31 cellular contexts compared by ENCODE assay signal in genomic region chr5:163964650-163965049, GRCh38.
DNase-seq lines count a peak whose midpoint lies in the region; ATAC-seq, FAIRE-seq and TF ChIP-seq lines count a peak whose summit lies in the region.
"Had no signal": no experiment of that assay in that cellular context is flagged by ENCODE, and none has a peak within 500 bp of the region (broad histone marks: within the 10 kb centered on the region; RNA-seq: fewer than 3 reads in every experiment).

No MANE protein-coding gene starts in this region.

- H3K27me3 Mint-ChIP-seq in stimulated activated memory B cell treated with anti-CD40 and anti-IgM and Interleukin-4, amounts not matched to agents 10 μg/mL and 1 μg/mL and 100 μg/mL, for 72 hours = no peaks in the 10 kb centered on the region
- H3K27me3 Mint-ChIP-seq: activated naive CD8-positive, alpha-beta T cell treated with anti-CD3 and anti-CD28 coated beads for 36 hours; activated T-helper 17 cell treated with anti-CD3 and anti-CD28 coated beads, Interleukin-2, amount 50 U/mL, for 72 hours; B cell had no signal

- no peaks in the 10 kb centered on the region for H4K20me1 ChIP-seq in K562 (replicated peaks; ENCODE audit: control insufficient read depth, insufficient read depth, low read length)

- no peak overlapping the region for H3K27ac Mint-ChIP-seq in stimulated activated memory B cell treated with anti-CD40 and anti-IgM and Interleukin-4, amounts not matched to agents 10 μg/mL and 1 μg/mL and 100 μg/mL, for 72 hours
- H3K27ac Mint-ChIP-seq: activated naive CD8-positive, alpha-beta T cell treated with anti-CD3 and anti-CD28 coated beads for 36 hours; activated T-helper 17 cell treated with anti-CD3 and anti-CD28 coated beads, Interleukin-2, amount 50 U/mL, for 72 hours; B cell; immature natural killer cell had no signal

- H3K9me3 Mint-ChIP-seq in stimulated activated memory B cell treated with anti-CD40 and anti-IgM and Interleukin-4, amounts not matched to agents 10 μg/mL and 1 μg/mL and 100 μg/mL, for 72 hours = no peaks in the 10 kb centered on the region
- H3K9me3 Mint-ChIP-seq: activated naive CD8-positive, alpha-beta T cell treated with anti-CD3 and anti-CD28 coated beads for 36 hours; immature natural killer cell; neural crest cell had no signal

- no peaks in the 10 kb centered on the region for H3K79me2 ChIP-seq in K562 (ENCODE audit: control insufficient read depth, insufficient read depth, low read length)

- CTCF ChIA-PET in K562 (lab: Yijun Ruan, JAX; ENCODE audit: low intra/inter-chr PET ratio) = no interaction called here

- peaks cover 6% of the 10 kb centered on the region for H3K4me1 Mint-ChIP-seq in stimulated activated memory B cell treated with anti-CD40 and anti-IgM and Interleukin-4, amounts not matched to agents 10 μg/mL and 1 μg/mL and 100 μg/mL, for 72 hours
- H3K4me1 Mint-ChIP-seq: activated naive CD8-positive, alpha-beta T cell treated with anti-CD3 and anti-CD28 coated beads for 36 hours; activated T-helper 17 cell treated with anti-CD3 and anti-CD28 coated beads, Interleukin-2, amount 50 U/mL, for 72 hours; B cell; neural crest cell had no signal

- H3K36me3 ChIP-seq in cardiac muscle cell (no peaks in the 10 kb centered on the region), K562 (ENCODE audit: control insufficient read depth, insufficient read depth, low read length) (no peaks in the 10 kb centered on the region), ascending aorta (no peaks in the 10 kb centered on the region)
- H3K36me3 ChIP-seq: gastrocnemius medialis, Peyer's patch, prostate gland, upper lobe of left lung had no signal

- intact Hi-C loops in Right ventricle myocardium superior (cut with DNase I) (no loop called here), K562 (cut with micrococcal nuclease) (no loop called here), ascending aorta (cut with DNase I) (no loop called here)

- no peak for TF ChIP-seq RAD21 in K562 (CRISPR knock-in tag; conservative IDR thresholded peaks at IDR 0.05 in 1 of 2, IDR thresholded peaks at IDR 0.05 in 1 of 2)

- 1% methylated on average over 3 of the region's 3 CpGs for WGBS in K562 (ENCODE audit: insufficient coverage, low coverage, missing lambda C conversion rate)

- peak; percentile 11 to 13 for DNase-seq in cardiac muscle cell (ENCODE audit: low read depth in 1 of 2, low spot score in 1 of 2)
- no peak for DNase-seq in Right ventricle myocardium superior
- DNase-seq in K562 (ENCODE audit: extremely low read depth in 1 of 4, low spot score in 3 of 4) = peak in 1 of 4 experiments; percentile 43
- peak; percentile 26 to 73 for DNase-seq in lung microvascular endothelial cell (ENCODE audit: low read depth in 2 of 2)
- DNase-seq in ascending aorta (ENCODE audit: low spot score in 2 of 2) = no peak
- DNase-seq: activated CD4-positive, alpha-beta T cell treated with anti-CD3 and anti-CD28 coated beads, Interleukin-2, amount 50 U/mL, for 48 hours; activated CD8-positive, alpha-beta memory T cell treated with anti-CD3 and anti-CD28 coated beads, Interleukin-2, amount 50 U/mL, for 4 hours; activated naive CD8-positive, alpha-beta T cell treated with anti-CD3 and anti-CD28 coated beads for 36 hours; body of pancreas; DMS79 treated with DMSO at 0.1 percent for 48 hours; effector CD4-positive, alpha-beta T cell; erythroblast; gastrocnemius medialis; hippocampal formation; immature natural killer cell; Kasumi-1; NCI-H1105; NCI-H2029 treated with DMSO at 0.1 percent for 48 hours; NCI-H446 treated with DMSO at 0.1 percent for 48 hours; NK-92 treated with Interleukin-12 subunit alpha and Interleukin-12 subunit beta, amount 100 ng/mL, for 24 hours; Peyer's patch; upper lobe of left lung had no signal

- POLR2A ChIA-PET in K562 (lab: Yijun Ruan, JAX) = no interaction called here

- H3K27ac ChIP-seq in cardiac muscle cell (peak overlapping the region; percentile 52), K562 (ENCODE audit: extremely low read depth, low read depth, low read length) (no peak overlapping the region), ascending aorta (no peak overlapping the region)
- H3K27ac ChIP-seq: body of pancreas, gastrocnemius medialis, Peyer's patch, prostate gland, upper lobe of left lung had no signal

- H3K4me1 ChIP-seq in cardiac muscle cell (ENCODE audit: low read depth) (peaks cover 12% of the 10 kb centered on the region), K562 (replicated peaks in 1 of 2; ENCODE audit: control insufficient read depth in 2 of 2, insufficient read depth in 2 of 2, low read length in 2 of 2) (no peaks in the 10 kb centered on the region), ascending aorta (no peaks in the 10 kb centered on the region)
- H3K4me1 ChIP-seq: body of pancreas, gastrocnemius medialis, Peyer's patch, prostate gland, upper lobe of left lung had no signal

- no peak for TF ChIP-seq CTCF in cardiac muscle cell (IDR thresholded peaks at IDR 0.05; ENCODE audit: low read depth, low read length)
- no peak for TF ChIP-seq CTCF in K562 (IDR thresholded peaks at IDR 0.05 in 2 of 3, conservative IDR thresholded peaks at IDR 0.05 in 1 of 3; ENCODE audit: insufficient read depth in 2 of 3, low read depth in 1 of 3, low read length in 3 of 3)
- TF ChIP-seq CTCF in ascending aorta (IDR thresholded peaks at IDR 0.05) = no peak

- H3K9me1 ChIP-seq in K562 (ENCODE audit: control insufficient read depth, insufficient read depth, low read length) = no peaks in the 10 kb centered on the region

- H3K9me3 ChIP-seq in cardiac muscle cell (ENCODE audit: low read depth) (no peaks in the 10 kb centered on the region), K562 (replicated peaks; ENCODE audit: control insufficient read depth, insufficient read depth, low read depth, low read length) (no peaks in the 10 kb centered on the region), ascending aorta (no peaks in the 10 kb centered on the region)
- H3K9me3 ChIP-seq: body of pancreas, gastrocnemius medialis, Peyer's patch, prostate gland, upper lobe of left lung had no signal

- H3K27me3 ChIP-seq in cardiac muscle cell = no peaks in the 10 kb centered on the region
- H3K27me3 ChIP-seq in K562 (ENCODE audit: control insufficient read depth in 2 of 2, insufficient read depth in 2 of 2, low read length in 2 of 2) = no peaks in the 10 kb centered on the region
- H3K27me3 ChIP-seq in ascending aorta = no peaks in the 10 kb centered on the region
- H3K27me3 ChIP-seq: body of pancreas, gastrocnemius medialis, Peyer's patch, upper lobe of left lung had no signal

- no TSS peak for BruUV-seq in K562 (replicated peaks; lab: Mats Ljungman, UMichigan)

- FAIRE-seq in K562 (lab: Jason Lieb, UNC) = no peak
- FAIRE-seq: H54, HTR-8/SVneo had no signal

- no peak overlapping the region for H3K4me3 ChIP-seq in cardiac muscle cell
- no peak overlapping the region for H3K4me3 ChIP-seq in K562
- H3K4me3 ChIP-seq in ascending aorta = no peak overlapping the region
- H3K4me3 ChIP-seq: body of pancreas, gastrocnemius medialis, Peyer's patch, prostate gland, upper lobe of left lung had no signal

- TF ChIP-seq POLR2A in K562 (conservative IDR thresholded peaks at IDR 0.05) = no peak

- H3K4me3 Mint-ChIP-seq in stimulated activated memory B cell treated with anti-CD40 and anti-IgM and Interleukin-4, amounts not matched to agents 10 μg/mL and 1 μg/mL and 100 μg/mL, for 72 hours = no peak overlapping the region
- H3K4me3 Mint-ChIP-seq: activated naive CD8-positive, alpha-beta T cell treated with anti-CD3 and anti-CD28 coated beads for 36 hours; activated T-helper 17 cell treated with anti-CD3 and anti-CD28 coated beads, Interleukin-2, amount 50 U/mL, for 72 hours; B cell; immature natural killer cell; neural crest cell had no signal

- TF ChIP-seq EP300 in K562 (IDR thresholded peaks at IDR 0.05; ENCODE audit: low read length) = no peak

- in situ Hi-C loops in K562 (cut with MboI) = no loop called here

- no peak overlapping the region for H3K4me2 ChIP-seq in K562 (ENCODE audit: insufficient read depth, low read length)

- ATAC-seq in Right ventricle myocardium superior (ENCODE audit: poor library complexity) = no peak
- no peak for ATAC-seq in K562
- ATAC-seq in HG02678 (IDR thresholded peaks at IDR 0.05; ENCODE audit: unreplicated experiment) = no peak
- no peak for ATAC-seq in GM19351 (IDR thresholded peaks at IDR 0.05; ENCODE audit: unreplicated experiment)
- no peak for ATAC-seq in stimulated activated memory B cell treated with anti-CD40 and anti-IgM and Interleukin-4, amounts not matched to agents 10 μg/mL and 1 μg/mL and 100 μg/mL, for 72 hours
- ATAC-seq: activated T-helper 17 cell treated with anti-CD3 and anti-CD28 coated beads, Interleukin-2, amount 50 U/mL, for 72 hours; body of pancreas; gastrocnemius medialis had no signal

- no peak overlapping the region for H3K9ac ChIP-seq in K562 (ENCODE audit: insufficient read depth in 1 of 2, low read depth in 2 of 2, low read length in 2 of 2)

- no peak overlapping the region for H2AFZ ChIP-seq in K562 (ENCODE audit: low read depth, low read length)

- no peaks in the 10 kb centered on the region for H3K36me3 Mint-ChIP-seq in stimulated activated memory B cell treated with anti-CD40 and anti-IgM and Interleukin-4, amounts not matched to agents 10 μg/mL and 1 μg/mL and 100 μg/mL, for 72 hours
- H3K36me3 Mint-ChIP-seq: activated naive CD8-positive, alpha-beta T cell treated with anti-CD3 and anti-CD28 coated beads for 36 hours; immature natural killer cell had no signal

TF ChIP-seq in K562, 482 proteins besides CTCF, POLR2A, EP300 and RAD21 (continues in another document):
- TF ChIP-seq ATF2 (CRISPR knock-in tag; IDR thresholded peaks at IDR 0.05) (no peak), CBFA2T2 (conservative IDR thresholded peaks at IDR 0.05) (0 out of 2 replicates have a peak, but pooled peaks have one; percentile 16), ZKSCAN1 (IDR thresholded peaks at IDR 0.05; ENCODE audit: low read depth, low read length) (no peak), ZBTB17 (CRISPR knock-in tag; IDR thresholded peaks at IDR 0.05) (no peak)

Comparison
In these comparisons a context has a peak if more than half of its experiments do, and no peak if none do; other contexts are left out.
1. DNase-seq: peak in cardiac muscle cell (2 of 2) and lung microvascular endothelial cell (2 of 2); none in Right ventricle myocardium superior (single experiment) and ascending aorta (0 of 2).